Comparison of ENCODE assay signal across 19 cellular contexts in genomic region chr7:100107125-100107737, GRCh38. TPM values are rescaled to one million over a fixed set of nuclear protein-coding genes. Genes with fewer than 3 reads are reported as not detected.
DNase-seq lines count a peak whose midpoint lies in the region; TF ChIP-seq lines count a peak whose summit lies in the region.
"Had no signal": no experiment of that assay in that cellular context is flagged by ENCODE, and none has a peak within 500 bp of the region (broad histone marks: within the 10 kb centered on the region; RNA-seq: fewer than 3 reads in every experiment).

No MANE protein-coding gene starts in this region.

- H3K27me3 ChIP-seq in A673 (replicated peaks; ENCODE audit: insufficient read depth, low read depth, low read length, poor library complexity) (no peaks in the 10 kb centered on the region), H7 (ENCODE audit: control insufficient read depth, insufficient read depth, low read length) (no peaks in the 10 kb centered on the region), mammary epithelial cell (ENCODE audit: insufficient read depth, low read length) (no peaks in the 10 kb centered on the region)
- H3K27me3 ChIP-seq: SJSA1 had no signal

- peaks cover 7% of the 10 kb centered on the region for H3K27me3 Mint-ChIP-seq in nephron progenitor cell (ENCODE audit: low read depth, poor library complexity)

- DNase-seq in A673 (ENCODE audit: low spot score), result no peak
- peak; percentile 49 for DNase-seq in H7
- DNase-seq in mammary epithelial cell, result no peak
- DNase-seq in nephron progenitor cell, result no peak
- DNase-seq in GM10248 (ENCODE audit: extremely low spot score), result no peak
- DNase-seq in GM19238 (ENCODE audit: insufficient read length, low spot score), result no peak
- no peak for DNase-seq in SW 1271 (lab: John Stamatoyannopoulos, UW)
- DNase-seq: ACHN, AML-193, COR-L47, H9, Karpas-422, MM.1S, NCI-H1105 treated with DMSO at 0.1 percent for 48 hours, NCI-H187, NCI-H446, NCI-H69 had no signal

- H2AFZ ChIP-seq in mammary epithelial cell (ENCODE audit: low read depth, low read length), result no peak overlapping the region

- H3K27ac ChIP-seq in A673 (ENCODE audit: low read depth, low read length, poor library complexity, severe bottlenecking), result no peak overlapping the region
- no peak overlapping the region for H3K27ac ChIP-seq in mammary epithelial cell (ENCODE audit: insufficient read depth, low read depth, low read length)
- H3K27ac ChIP-seq: SJSA1 had no signal

- TF ChIP-seq CTCF in A673 (conservative IDR thresholded peaks at IDR 0.05; ENCODE audit: low read depth, low read length), result no peak
- no peak for TF ChIP-seq CTCF in mammary epithelial cell (conservative IDR thresholded peaks at IDR 0.05 in 1 of 2, IDR thresholded peaks at IDR 0.05 in 1 of 2; ENCODE audit: extremely low read depth in 1 of 2, insufficient read depth in 1 of 2, low read depth in 1 of 2, low read length in 2 of 2)
- TF ChIP-seq CTCF in nephron progenitor cell (IDR thresholded peaks at IDR 0.05), result no peak
- TF ChIP-seq CTCF in GM10248 (IDR thresholded peaks at IDR 0.05; ENCODE audit: control extremely low read depth, extremely low read depth, low read depth, missing control alignments), result no peak

- H3K36me3 Mint-ChIP-seq in nephron progenitor cell (ENCODE audit: low read depth), result peaks cover 48% of the 10 kb centered on the region

- TSS peak; percentile 94 for BruUV-seq in A673 (replicated peaks; lab: Mats Ljungman, UMichigan)
- BruUV-seq in mammary epithelial cell (replicated peaks; lab: Mats Ljungman, UMichigan), result TSS peak; percentile 89

- H3K4me3 Mint-ChIP-seq in nephron progenitor cell, result no peak overlapping the region
- H3K4me3 Mint-ChIP-seq: CD14-positive monocyte had no signal

- no peak overlapping the region for H3K4me3 ChIP-seq in A673 (ENCODE audit: low read depth, low read length, poor library complexity, severe bottlenecking)
- no peak overlapping the region for H3K4me3 ChIP-seq in H7 (ENCODE audit: insufficient read depth, low read depth, low read length)
- H3K4me3 ChIP-seq in mammary epithelial cell (replicated peaks in 1 of 3; ENCODE audit: insufficient read depth in 1 of 3, low read depth in 2 of 3, low read length in 3 of 3), result no peak overlapping the region
- H3K4me3 ChIP-seq: SJSA1 had no signal

- no peaks in the 10 kb centered on the region for H3K9me3 Mint-ChIP-seq in nephron progenitor cell
- H3K9me3 Mint-ChIP-seq: CD14-positive monocyte, H9 had no signal

- peaks cover 25% of the 10 kb centered on the region for H3K4me1 Mint-ChIP-seq in nephron progenitor cell

- no peaks in the 10 kb centered on the region for H4K20me1 ChIP-seq in mammary epithelial cell (ENCODE audit: insufficient read depth, low read length)

- H3K4me2 ChIP-seq in mammary epithelial cell (ENCODE audit: insufficient read depth, low read depth, low read length), result no peak overlapping the region

- no peak overlapping the region for H3K9ac ChIP-seq in mammary epithelial cell (ENCODE audit: insufficient read depth, low read length)

- CTCF ChIA-PET in A673 (lab: Charles Lee) (no interaction called here), mammary epithelial cell (lab: Charles Lee; ENCODE audit: low non-redundant PET) (no interaction called here), GM10248 (lab: Yijun Ruan, JAX) (no interaction called here)

- H3K9me3 ChIP-seq in A673 (ENCODE audit: low read depth, low read length, poor library complexity, severe bottlenecking) (no peaks in the 10 kb centered on the region), mammary epithelial cell (replicated peaks; ENCODE audit: insufficient read depth, low read length) (no peaks in the 10 kb centered on the region)
- H3K9me3 ChIP-seq: SJSA1 had no signal

- dilution Hi-C loops in mammary epithelial cell (cut with HindIII; ENCODE audit: low sequenced_read_pairs), result no loop called here

- H3K79me2 ChIP-seq in mammary epithelial cell (ENCODE audit: insufficient read depth, low read length), result peaks cover 6% of the 10 kb centered on the region

- H3K4me1 ChIP-seq in A673 (ENCODE audit: insufficient read depth, low read length, poor library complexity, severe bottlenecking) (peaks cover 8% of the 10 kb centered on the region), mammary epithelial cell (ENCODE audit: insufficient read depth, low read length) (peaks cover 6% of the 10 kb centered on the region)

- H3K36me3 ChIP-seq in A673 (ENCODE audit: insufficient read depth, low read length, poor library complexity, severe bottlenecking) (peaks cover 66% of the 10 kb centered on the region), H7 (replicated peaks; ENCODE audit: control insufficient read depth, insufficient read depth, low read length) (peaks cover 32% of the 10 kb centered on the region), mammary epithelial cell (ENCODE audit: insufficient read depth, low read length) (peaks cover 6% of the 10 kb centered on the region)

- WGBS in mammary epithelial cell (ENCODE audit: low coverage, missing lambda C conversion rate), result 92% methylated on average over 14 of the region's 25 CpGs

- intact Hi-C loops in A673 (cut with micrococcal nuclease; ENCODE audit: unreplicated experiment) (no loop called here), mammary epithelial cell (cut with micrococcal nuclease) (no loop called here)

- in situ Hi-C loops in mammary epithelial cell (cut with MboI; ENCODE audit: low sequenced_read_pairs in 2 of 2), result no loop called here

- POLR2A ChIA-PET in A673 (lab: Charles Lee; ENCODE audit: low non-redundant PET) (no interaction called here), GM10248 (lab: Yijun Ruan, JAX) (no interaction called here)

- peak overlapping the region; percentile 61 for H3K27ac Mint-ChIP-seq in nephron progenitor cell

RNA-seq across cellular contexts. Expression of gene AP4M1, which starts 5.8 kb away (rescaled TPM):
- total RNA-seq in A673 (2021), result 24.0 and 25.1 TPM in 2 replicates
- total RNA-seq in H7 (2014; rRNA removed; shearing (Covaris generic)), result 15.1 and 23.3 TPM in 2 replicates
- total RNA-seq in mammary epithelial cell, result 10 to 100 TPM; 13.0 to 17.4 TPM
- 14.9 TPM for polyA plus RNA-seq in mammary epithelial cell
- 2.8 TPM for polyA minus RNA-seq in mammary epithelial cell

RNA-seq across cellular contexts. Expression of gene MCM7, which starts 6.0 kb away (rescaled TPM):
- total RNA-seq in A673 (2021), result 399 and 418 TPM in 2 replicates
- total RNA-seq in H7 (2014; rRNA removed; shearing (Covaris generic)), result 363 and 383 TPM in 2 replicates
- total RNA-seq in mammary epithelial cell, result 100 to 1,000 TPM in 1 of 2 donors, 10 to 100 TPM in 1; 16.0 to 114 TPM
- polyA plus RNA-seq in mammary epithelial cell, result 163 TPM
- 137 TPM for polyA minus RNA-seq in mammary epithelial cell

RNA-seq across cellular contexts. Expression of gene TAF6, which starts 11.9 kb away (rescaled TPM):
- 97.3 and 98.8 TPM in 2 replicates for total RNA-seq in A673 (2021)
- total RNA-seq in H7 (2014; rRNA removed; shearing (Covaris generic)), result 104 and 106 TPM in 2 replicates
- 10 to 100 TPM; 28.8 to 55.3 TPM for total RNA-seq in mammary epithelial cell
- polyA plus RNA-seq in mammary epithelial cell, result 16.5 TPM
- 42.4 TPM for polyA minus RNA-seq in mammary epithelial cell

RNA-seq across cellular contexts. Expression of gene CNPY4, which starts 12.2 kb away (rescaled TPM):
- total RNA-seq in A673 (2021) (20.2 and 22.2 TPM in 2 replicates), mammary epithelial cell (1 to 10 TPM; 6.9 to 7.5 TPM)
- 12.2 and 17.1 TPM in 2 replicates for total RNA-seq in H7 (2014; rRNA removed; shearing (Covaris generic))
- polyA plus RNA-seq in mammary epithelial cell, result 7.3 TPM
- polyA minus RNA-seq in mammary epithelial cell, result not detected

RNA-seq across cellular contexts. Expression of gene COPS6, which starts 18.5 kb away (rescaled TPM):
- total RNA-seq in A673 (2021), result 155 and 166 TPM in 2 replicates
- total RNA-seq in H7 (2014; rRNA removed; shearing (Covaris generic)), result 51.8 and 59.6 TPM in 2 replicates
- total RNA-seq in mammary epithelial cell, result 100 to 1,000 TPM in 1 of 2 donors, 10 to 100 TPM in 1; 32.7 to 106 TPM
- polyA plus RNA-seq in mammary epithelial cell, result 156 TPM
- polyA minus RNA-seq in mammary epithelial cell, result 164 TPM
